In genomic region chr1:188670837-188671236, GRCh38 we compare ENCODE assay signal across 1 cellular context.
TF ChIP-seq lines count a peak whose summit lies in the region.

No MANE protein-coding gene starts in this region.

TF ChIP-seq in H1, 55 proteins besides CTCF, POLR2A, EP300 and RAD21 (continued from another document):
- TF ChIP-seq CHD7 (IDR thresholded peaks at IDR 0.05; ENCODE audit: insufficient replicate concordance, low read length) (no peak), HDAC6 (IDR thresholded peaks at IDR 0.05; ENCODE audit: low read depth, low read length) (no peak), BCL11A (IDR thresholded peaks at IDR 0.05; ENCODE audit: low read depth in 2 of 2, low read length in 2 of 2) (no peak), BACH1 (IDR thresholded peaks at IDR 0.05; ENCODE audit: low read length) (no peak), SIRT6 (IDR thresholded peaks at IDR 0.05; ENCODE audit: low read length) (no peak), KDM1A (IDR thresholded peaks at IDR 0.05; ENCODE audit: borderline replicate concordance, low read length) (no peak), CREB1 (IDR thresholded peaks at IDR 0.05) (no peak), ZNF274 (IDR thresholded peaks at IDR 0.05; ENCODE audit: borderline replicate concordance, extremely low read depth, low read length) (no peak), RBBP5 (IDR thresholded peaks at IDR 0.05; ENCODE audit: borderline replicate concordance, low read depth, low read length) (no peak), SAP30 (IDR thresholded peaks at IDR 0.05; ENCODE audit: insufficient read depth, insufficient replicate concordance, low read length) (no peak), POU5F1 (IDR thresholded peaks at IDR 0.05; ENCODE audit: low read depth, low read length) (no peak), CBX8 (IDR thresholded peaks at IDR 0.05; ENCODE audit: borderline replicate concordance, low read depth, low read length) (no peak)
- TF ChIP-seq, protein P1, sequence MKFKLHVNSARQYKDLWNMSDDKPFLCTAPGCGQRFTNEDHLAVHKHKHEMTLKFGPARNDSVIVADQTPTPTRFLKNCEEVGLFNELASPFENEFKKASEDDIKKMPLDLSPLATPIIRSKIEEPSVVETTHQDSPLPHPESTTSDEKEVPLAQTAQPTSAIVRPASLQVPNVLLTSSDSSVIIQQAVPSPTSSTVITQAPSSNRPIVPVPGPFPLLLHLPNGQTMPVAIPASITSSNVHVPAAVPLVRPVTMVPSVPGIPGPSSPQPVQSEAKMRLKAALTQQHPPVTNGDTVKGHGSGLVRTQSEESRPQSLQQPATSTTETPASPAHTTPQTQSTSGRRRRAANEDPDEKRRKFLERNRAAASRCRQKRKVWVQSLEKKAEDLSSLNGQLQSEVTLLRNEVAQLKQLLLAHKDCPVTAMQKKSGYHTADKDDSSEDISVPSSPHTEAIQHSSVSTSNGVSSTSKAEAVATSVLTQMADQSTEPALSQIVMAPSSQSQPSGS (IDR thresholded peaks at IDR 0.05; ENCODE audit: low read length) = no peak
